Comparison of ENCODE assay signal across 14 cellular contexts in the genomic region with DNA sequence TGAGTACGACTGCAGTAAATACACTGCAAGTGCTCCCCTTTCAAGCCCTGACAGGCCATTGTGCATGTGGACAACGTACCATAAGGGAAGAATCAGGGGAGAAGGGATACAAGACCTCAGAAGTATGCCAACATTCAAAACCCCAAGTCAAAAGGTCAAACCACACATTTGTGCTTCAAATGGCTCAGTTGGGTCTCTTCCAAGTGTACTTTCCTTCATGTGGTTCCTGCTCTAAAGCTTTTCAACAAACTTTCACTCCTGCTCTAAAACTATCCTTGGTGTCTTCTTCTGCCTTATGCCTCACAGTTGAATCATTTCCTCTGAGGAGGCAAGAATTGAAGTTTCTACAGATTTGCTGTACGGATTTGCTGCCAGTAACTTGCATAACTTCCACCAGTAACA.
DNase-seq lines count a peak whose midpoint lies in the region; ATAC-seq and TF ChIP-seq lines count a peak whose summit lies in the region.
"Had no signal": no experiment of that assay in that cellular context is flagged by ENCODE, and none has a peak within 500 bp of the region (broad histone marks: within the 10 kb centered on the region; RNA-seq: fewer than 3 reads in every experiment).

No MANE protein-coding gene starts in this region.

- DNase-seq in AG04450 (ENCODE audit: low read depth, low spot score) (peak; percentile 94), HPDE6-E6E7 (ENCODE audit: extremely low spot score) (peak; percentile 54), amniotic stem cell (lab: John Stamatoyannopoulos, UW) (peak; percentile 62), glomerular visceral epithelial cell (ENCODE audit: extremely low spot score) (peak; percentile 97), progenitor cell of endocrine pancreas (ENCODE audit: low spot score, unreplicated experiment) (no peak), DMS 273 (lab: John Stamatoyannopoulos, UW; ENCODE audit: unreplicated experiment) (no peak)
- DNase-seq in activated CD8-positive, alpha-beta memory T cell treated with anti-CD3 and anti-CD28 coated beads, Interleukin-2, amount 50 U/mL, for 4 hours: no peak
- DNase-seq: activated CD4-positive, alpha-beta T cell treated with anti-CD3 and anti-CD28 coated beads, Interleukin-2, amount 10 ng/mL, durations not matched to agents 7 days and 5 days; left ventricle myocardium superior; NCI-H2227 treated with DMSO at 0.1 percent for 48 hours; psoas muscle; SHP77 treated with DMSO at 0.1 percent for 48 hours; upper lobe of right lung had no signal

- POLR2A ChIA-PET in AG04450 (lab: Yijun Ruan, JAX): interaction anchor here (0.6 kb wide), 1 partner anchor 618 kb away, joined by 3 read pairs; no protein-coding TSS in a partner anchor

- peaks cover 3% of the 10 kb centered on the region for H3K27me3 ChIP-seq in AG04450 (ENCODE audit: control insufficient read depth, insufficient read depth, low read length)
- H3K27me3 ChIP-seq: upper lobe of right lung had no signal

- no peaks in the 10 kb centered on the region for H3K36me3 Mint-ChIP-seq in progenitor cell of endocrine pancreas (ENCODE audit: insufficient read depth)

- peak overlapping the region; percentile 43 for H3K27ac ChIP-seq in AG04450 (ENCODE audit: low read depth, low read length)
- H3K27ac ChIP-seq: psoas muscle, upper lobe of right lung had no signal

- H3K27me3 Mint-ChIP-seq in progenitor cell of endocrine pancreas: no peaks in the 10 kb centered on the region
- H3K27me3 Mint-ChIP-seq: activated CD4-positive, alpha-beta T cell treated with anti-CD3 and anti-CD28 coated beads, Interleukin-2, amount 10 ng/mL, durations not matched to agents 7 days and 5 days had no signal

- peaks cover 3% of the 10 kb centered on the region for H3K4me1 Mint-ChIP-seq in progenitor cell of endocrine pancreas (ENCODE audit: low read depth)
- H3K4me1 Mint-ChIP-seq: activated CD4-positive, alpha-beta T cell treated with anti-CD3 and anti-CD28 coated beads, Interleukin-2, amount 10 ng/mL, durations not matched to agents 7 days and 5 days had no signal

- H3K27ac Mint-ChIP-seq in progenitor cell of endocrine pancreas: no peak overlapping the region
- H3K27ac Mint-ChIP-seq: activated CD4-positive, alpha-beta T cell treated with anti-CD3 and anti-CD28 coated beads, Interleukin-2, amount 10 ng/mL, durations not matched to agents 7 days and 5 days had no signal

- CTCF ChIA-PET in AG04450 (lab: Charles Lee): interaction anchor here (2.1 kb wide), 1 partner anchor 302 kb away, joined by 10 read pairs; no protein-coding TSS in a partner anchor

- no peak for TF ChIP-seq CTCF in AG04450 (IDR thresholded peaks at IDR 0.05; ENCODE audit: low read depth, low read length)
- TF ChIP-seq CTCF in progenitor cell of endocrine pancreas (IDR thresholded peaks at IDR 0.05; ENCODE audit: unreplicated experiment): no peak

- H3K9me3 ChIP-seq in AG04450 (ENCODE audit: control insufficient read depth, insufficient read depth, low read length): no peaks in the 10 kb centered on the region
- H3K9me3 ChIP-seq: psoas muscle, upper lobe of right lung had no signal

- H3K4me3 ChIP-seq in AG04450 (ENCODE audit: low read depth, low read length): no peak overlapping the region
- H3K4me3 ChIP-seq: psoas muscle, upper lobe of right lung had no signal

- no peak for ATAC-seq in HG03025 (IDR thresholded peaks at IDR 0.05; ENCODE audit: low FRiP score, unreplicated experiment)
- ATAC-seq: left ventricle myocardium superior, psoas muscle, upper lobe of right lung had no signal

- no peaks in the 10 kb centered on the region for H3K9me3 Mint-ChIP-seq in progenitor cell of endocrine pancreas (ENCODE audit: low read depth)

- H3K4me3 Mint-ChIP-seq in progenitor cell of endocrine pancreas (ENCODE audit: low read depth): no peak overlapping the region
- H3K4me3 Mint-ChIP-seq: activated CD4-positive, alpha-beta T cell treated with anti-CD3 and anti-CD28 coated beads, Interleukin-2, amount 10 ng/mL, durations not matched to agents 7 days and 5 days had no signal

Comparison
In these comparisons a context has a peak if more than half of its experiments do, and no peak if none do; other contexts are left out.
1. DNase-seq: peak in AG04450 (single experiment), HPDE6-E6E7 (single experiment), amniotic stem cell (single experiment) and glomerular visceral epithelial cell (single experiment); none in progenitor cell of endocrine pancreas (single experiment), DMS 273 (single experiment) and activated CD8-positive, alpha-beta memory T cell treated with anti-CD3 and anti-CD28 coated beads, Interleukin-2, amount 50 U/mL, for 4 hours (single experiment).